22 cellular contexts compared by ENCODE assay signal in genomic region chr10:28312572-28312971, GRCh38.
"Had no signal": no experiment of that assay in that cellular context is flagged by ENCODE, and none has a peak within 500 bp of the region (broad histone marks: within the 10 kb centered on the region; RNA-seq: fewer than 3 reads in every experiment).

No MANE protein-coding gene starts in this region.

- H3K27me3 Mint-ChIP-seq: activated CD4-positive, alpha-beta memory T cell treated with anti-CD3 and anti-CD28 coated beads for 36 hours had no signal

- H3K9me3 Mint-ChIP-seq: activated CD4-positive, alpha-beta memory T cell treated with anti-CD3 and anti-CD28 coated beads for 36 hours had no signal

- H3K27ac Mint-ChIP-seq: activated CD4-positive, alpha-beta memory T cell treated with anti-CD3 and anti-CD28 coated beads for 36 hours; activated naive CD4-positive, alpha-beta T cell treated with anti-CD3 and anti-CD28 coated beads, Interleukin-2, amount 50 U/mL, for 72 hours; memory B cell; stimulated activated naive B cell treated with anti-CD40 and anti-IgM and Interleukin-4, amounts not matched to agents 10 μg/mL and 1 μg/mL and 100 μg/mL, for 72 hours had no signal

- H3K9me3 ChIP-seq: esophagus muscularis mucosa, mucosa of descending colon, tibial artery, uterus had no signal

- H3K36me3 ChIP-seq: brain microvascular endothelial cell, esophagus muscularis mucosa, tibial artery, uterus had no signal

- H3K4me1 ChIP-seq: foreskin keratinocyte, tibial artery, uterus had no signal

- H3K4me3 ChIP-seq: esophagus muscularis mucosa, mucosa of descending colon, skin epidermis, tibial artery, uterus had no signal

- H3K4me3 Mint-ChIP-seq: activated CD4-positive, alpha-beta memory T cell treated with anti-CD3 and anti-CD28 coated beads for 36 hours; activated T-cell treated with anti-CD3 and anti-CD28 coated beads, Interleukin-2, amount 50 U/mL, for 4 hours; memory B cell; naive thymus-derived CD4-positive, alpha-beta T cell; stimulated activated naive B cell treated with anti-CD40 and anti-IgM and Interleukin-4, amounts not matched to agents 10 μg/mL and 1 μg/mL and 100 μg/mL, for 72 hours had no signal

- H3K27ac ChIP-seq: brain microvascular endothelial cell, esophagus muscularis mucosa, foreskin keratinocyte, skin epidermis, tibial artery, uterus had no signal

- ATAC-seq: activated naive CD4-positive, alpha-beta T cell treated with anti-CD3 and anti-CD28 coated beads, Interleukin-2, amount 50 U/mL, for 72 hours; activated T-cell treated with anti-CD3 and anti-CD28 coated beads, Interleukin-2, amount 50 U/mL, for 4 hours; foreskin keratinocyte; left ventricle myocardium superior; mucosa of descending colon; naive thymus-derived CD4-positive, alpha-beta T cell; stimulated activated naive B cell treated with anti-CD40 and anti-IgM and Interleukin-4, amounts not matched to agents 10 μg/mL and 1 μg/mL and 100 μg/mL, for 72 hours had no signal

- H3K27me3 ChIP-seq: esophagus muscularis mucosa, uterus had no signal

- DNase-seq: activated CD4-positive, alpha-beta memory T cell treated with anti-CD3 and anti-CD28 coated beads for 36 hours; activated CD4-positive, alpha-beta T cell treated with anti-CD3 and anti-CD28 coated beads for 1 hour; activated gamma-delta T cell; activated T-cell treated with anti-CD3 and anti-CD28 coated beads, Interleukin-2, amount 50 U/mL, for 4 hours; brain microvascular endothelial cell; cortex of kidney; effector CD4-positive, alpha-beta T cell; foreskin keratinocyte; kidney glomerular epithelial cell; left ventricle myocardium superior; mucosa of descending colon; naive thymus-derived CD4-positive, alpha-beta T cell; posterior cingulate gyrus; stimulated activated CD4-positive, alpha-beta T cell treated with anti-CD3 and anti-CD28 coated beads, Interleukin-15, amount 100 ng/mL, for 24 hours; stimulated activated CD4-positive, alpha-beta T cell treated with anti-CD3 and anti-CD28 coated beads, Interleukin-4, amount 100 ng/mL, for 1 hour; stimulated activated naive B cell treated with anti-CD40 and anti-IgM and Interleukin-4, amounts not matched to agents 10 μg/mL and 1 μg/mL and 100 μg/mL, for 72 hours; tibial artery; uterus had no signal
